ENCODE assay signal across 8 cellular contexts in genomic region chr15:78437762-78438594, GRCh38. TPM values are rescaled to one million over a fixed set of nuclear protein-coding genes. Genes with fewer than 3 reads are reported as not detected.
DNase-seq lines count a peak whose midpoint lies in the region; ATAC-seq lines count a peak whose summit lies in the region.

IREB2 (plus strand) TSS chr15:78438216; CDS start chr15:78438338, 122 bp downstream.

- peaks cover 0 to 3% (median 0%) of the 10 kb centered on the region in 3 donors for H3K9me3 Mint-ChIP-seq in IgD-negative memory B cell

- peak; percentile 98 for DNase-seq in DMS 273 (lab: John Stamatoyannopoulos, UW; ENCODE audit: unreplicated experiment)
- peak; percentile 93 for DNase-seq in OCI-M2 (lab: John Stamatoyannopoulos, UW; ENCODE audit: unreplicated experiment)
- peak; percentile 96 for DNase-seq in activated T-cell treated with anti-CD3 and anti-CD28 coated beads for 4 hours
- DNase-seq in epidermal melanocyte (ENCODE audit: insufficient read length, low spot score): peak; percentile 97
- peak; percentile 100 for DNase-seq in middle frontal gyrus (ENCODE audit: extremely low spot score, low spot score)
- DNase-seq in stimulated activated CD8-positive, alpha-beta memory T cell treated with anti-CD3 and anti-CD28 coated beads, Interleukin-2, amount 100 ng/mL, for 48 hours (ENCODE audit: low read depth in 2 of 2): peak; percentile 93 to 94

- H3K4me1 Mint-ChIP-seq in IgD-negative memory B cell: peaks cover 29 to 36% (median 31%) of the 10 kb centered on the region in 3 donors

- ATAC-seq in GM21529 (IDR thresholded peaks at IDR 0.05; ENCODE audit: unreplicated experiment): peak; percentile 83

- H3K27ac Mint-ChIP-seq in IgD-negative memory B cell: peak within 1 kb of the TSS; percentile 96 to 97 (median 97)

- peaks cover 7% of the 10 kb centered on the region for H3K36me3 Mint-ChIP-seq in IgD-negative memory B cell

- H3K4me3 Mint-ChIP-seq in IgD-negative memory B cell: peak within 1 kb of the TSS; percentile 98 to 100 (median 98)

- peaks cover 4% of the 10 kb centered on the region for H3K27me3 Mint-ChIP-seq in IgD-negative memory B cell

RNA-seq across cellular contexts. Expression of gene IREB2, which starts in this region (rescaled TPM):
- 12.7 TPM for polyA plus RNA-seq in IgD-negative memory B cell

Comparison
In these comparisons a context has a peak if more than half of its experiments do, and no peak if none do; other contexts are left out.
1. Peak in every context shown above with its lines: DNase-seq and ATAC-seq.